ENCODE assay signal across 1 cellular context in genomic region chr16:15809297-15809696, GRCh38. TPM values are rescaled to one million over a fixed set of nuclear protein-coding genes. Genes with fewer than 3 reads are reported as not detected.
"Had no signal": no experiment of that assay in that cellular context is flagged by ENCODE, and none has a peak within 500 bp of the region (broad histone marks: within the 10 kb centered on the region; RNA-seq: fewer than 3 reads in every experiment).

No MANE protein-coding gene starts in this region.

RNA-seq across cellular contexts. Expression of gene MYH11, which starts 47.5 kb away (rescaled TPM):
- total RNA-seq: T-helper 2 cell treated with Interferon-gamma antibody and Interleukin-4, amounts not matched to agents 100 ng/mL and 5 ng/mL, for 36 hours had no signal
